ENCODE assay signal across 38 cellular contexts in genomic region chr19:15892012-15892411, GRCh38. TPM values are rescaled to one million over a fixed set of nuclear protein-coding genes. Genes with fewer than 3 reads are reported as not detected.
"Had no signal": no experiment of that assay in that cellular context is flagged by ENCODE, and none has a peak within 500 bp of the region (broad histone marks: within the 10 kb centered on the region; RNA-seq: fewer than 3 reads in every experiment).

No MANE protein-coding gene starts in this region.

- H3K27me3 Mint-ChIP-seq: activated CD4-positive, alpha-beta T cell treated with anti-CD3 and anti-CD28 coated beads, Interleukin-2, amount 10 ng/mL, durations not matched to agents 7 days and 5 days had no signal

- H3K4me1 Mint-ChIP-seq: activated B cell treated with CpG ODN at 0.5 μM for 24 hours; activated CD4-positive, alpha-beta T cell treated with anti-CD3 and anti-CD28 coated beads, Interleukin-2, amount 10 ng/mL, durations not matched to agents 7 days and 5 days; activated naive CD8-positive, alpha-beta T cell treated with anti-CD3 and anti-CD28 coated beads for 36 hours; activated T-helper 17 cell treated with anti-CD3 and anti-CD28 coated beads, Interleukin-2, amount 50 U/mL, for 72 hours had no signal

- ATAC-seq: activated CD8-positive, alpha-beta T cell treated with anti-CD3 and anti-CD28 coated beads for 36 hours; activated naive CD4-positive, alpha-beta T cell treated with anti-CD3 and anti-CD28 coated beads, Interleukin-2, amount 50 U/mL, for 72 hours; activated T-cell treated with anti-CD3 and anti-CD28 coated beads, Interleukin-2, amount 50 U/mL, for 4 hours; activated T-cell treated with anti-CD3 and anti-CD28 coated beads, Interleukin-2, amount 50 U/mL, for 72 hours; activated T-helper 17 cell treated with anti-CD3 and anti-CD28 coated beads, Interleukin-2, amount 50 U/mL, for 72 hours; body of pancreas had no signal

- H3K27me3 ChIP-seq: adrenal gland, body of pancreas, brain microvascular endothelial cell had no signal

- H3K36me3 ChIP-seq: adrenal gland, brain microvascular endothelial cell, breast epithelium had no signal

- H3K9me3 ChIP-seq: adrenal gland, body of pancreas, breast epithelium had no signal

- H3K4me3 Mint-ChIP-seq: activated B cell treated with CpG ODN at 0.5 μM for 24 hours; activated CD4-positive, alpha-beta memory T cell treated with anti-CD3 and anti-CD28 coated beads for 36 hours; activated CD4-positive, alpha-beta T cell treated with anti-CD3 and anti-CD28 coated beads, Interleukin-2, amount 10 ng/mL, durations not matched to agents 7 days and 5 days; activated CD8-positive, alpha-beta T cell treated with anti-CD3 and anti-CD28 coated beads for 36 hours; activated naive CD4-positive, alpha-beta T cell treated with anti-CD3 and anti-CD28 coated beads for 36 hours; activated naive CD8-positive, alpha-beta T cell treated with anti-CD3 and anti-CD28 coated beads for 36 hours; activated T-cell treated with anti-CD3 and anti-CD28 coated beads, Interleukin-2, amount 50 U/mL, for 4 hours; activated T-cell treated with anti-CD3 and anti-CD28 coated beads, Interleukin-2, amount 50 U/mL, for 72 hours; activated T-helper 1 cell treated with anti-CD3 and anti-CD28 coated beads, Interleukin-12 subunit alpha, Interleukin-12 subunit beta, Interleukin-2, Interleukin-4 antibody, amounts not matched to agents 30 ng/mL and 10 ng/mL and 1 ng/mL, durations not matched to agents 14 hours and 24 hours and 36 hours; activated T-helper 17 cell treated with anti-CD3 and anti-CD28 coated beads, Interleukin-2, amount 50 U/mL, for 72 hours; T-helper 1 cell treated with Interleukin-12 subunit alpha and Interleukin-12 subunit beta and Interleukin-4 antibody, amounts not matched to agents 30 μg/mL and 1 μg/mL, for 36 hours; T-helper 2 cell treated with Interferon-gamma antibody and Interleukin-4, amounts not matched to agents 5 μg/mL and 100 μg/mL, for 36 hours had no signal

- DNase-seq: activated B cell treated with CpG ODN at 0.5 μM for 24 hours; activated CD4-positive, alpha-beta memory T cell treated with anti-CD3 and anti-CD28 coated beads for 36 hours; activated CD4-positive, alpha-beta T cell treated with anti-CD3 and anti-CD28 coated beads for 4 hours; activated CD4-positive, alpha-beta T cell treated with anti-CD3 and anti-CD28 coated beads, Interleukin-2, amount 10 ng/mL, durations not matched to agents 7 days and 5 days; activated CD4-positive, CD25-positive, alpha-beta regulatory T cell treated with anti-CD3 and anti-CD28 coated beads, Interleukin-2, amount 50 U/mL, for 72 hours; activated CD8-positive, alpha-beta memory T cell treated with anti-CD3 and anti-CD28 coated beads, Interleukin-2, amount 50 U/mL, for 4 hours; activated CD8-positive, alpha-beta T cell treated with anti-CD3 and anti-CD28 coated beads for 36 hours; activated effector memory CD4-positive, alpha-beta T cell treated with anti-CD3 and anti-CD28 coated beads, Interleukin-2, amount 50 U/mL, for 16 hours; activated gamma-delta T cell treated with Interleukin-2 at 50 U/mL for 16 hours; activated naive CD4-positive, alpha-beta T cell; activated naive CD4-positive, alpha-beta T cell treated with anti-CD3 and anti-CD28 coated beads for 36 hours; activated naive CD4-positive, alpha-beta T cell treated with anti-CD3 and anti-CD28 coated beads, Interleukin-2, amount 50 U/mL, for 16 hours; activated naive CD8-positive, alpha-beta T cell treated with anti-CD3 and anti-CD28 coated beads for 36 hours; activated T-cell treated with anti-CD3 and anti-CD28 coated beads for 4 hours; activated T-cell treated with anti-CD3 and anti-CD28 coated beads, Interleukin-2, amount 50 U/mL, for 1 hour; activated T-cell treated with anti-CD3 and anti-CD28 coated beads, Interleukin-2, amount 50 U/mL, for 4 hours; activated T-cell treated with anti-CD3 and anti-CD28 coated beads, Interleukin-2, amount 50 U/mL, for 72 hours; adrenal gland; amniotic stem cell; aorta; body of pancreas; brain microvascular endothelial cell; central memory CD4-positive, alpha-beta T cell; T-helper 1 cell; T-helper 2 cell; T-helper 9 cell had no signal

- FAIRE-seq: astrocyte, TTC549 had no signal

- H3K36me3 Mint-ChIP-seq: activated CD4-positive, alpha-beta memory T cell treated with anti-CD3 and anti-CD28 coated beads for 36 hours; activated naive CD4-positive, alpha-beta T cell treated with anti-CD3 and anti-CD28 coated beads, Interleukin-2, amount 50 U/mL, for 72 hours; activated naive CD8-positive, alpha-beta T cell treated with anti-CD3 and anti-CD28 coated beads for 36 hours had no signal

- H3K27ac Mint-ChIP-seq: activated B cell treated with CpG ODN at 0.5 μM for 24 hours; activated CD4-positive, alpha-beta memory T cell treated with anti-CD3 and anti-CD28 coated beads for 36 hours; activated CD4-positive, alpha-beta T cell treated with anti-CD3 and anti-CD28 coated beads, Interleukin-2, amount 10 ng/mL, durations not matched to agents 7 days and 5 days; activated CD8-positive, alpha-beta T cell treated with anti-CD3 and anti-CD28 coated beads for 36 hours; activated naive CD4-positive, alpha-beta T cell treated with anti-CD3 and anti-CD28 coated beads for 36 hours; activated naive CD4-positive, alpha-beta T cell treated with anti-CD3 and anti-CD28 coated beads, Interleukin-2, amount 50 U/mL, for 72 hours; activated naive CD8-positive, alpha-beta T cell treated with anti-CD3 and anti-CD28 coated beads for 36 hours; activated T-cell treated with anti-CD3 and anti-CD28 coated beads, Interleukin-2, amount 50 U/mL, for 72 hours; activated T-helper 1 cell treated with anti-CD3 and anti-CD28 coated beads, Interleukin-12 subunit alpha, Interleukin-12 subunit beta, Interleukin-2, Interleukin-4 antibody, amounts not matched to agents 30 ng/mL and 10 ng/mL and 1 ng/mL, durations not matched to agents 14 hours and 24 hours and 36 hours; activated T-helper 17 cell treated with anti-CD3 and anti-CD28 coated beads, Interleukin-2, amount 50 U/mL, for 72 hours; T-helper 1 cell treated with Interleukin-12 subunit alpha and Interleukin-12 subunit beta and Interleukin-4 antibody, amounts not matched to agents 30 μg/mL and 1 μg/mL, for 36 hours; T-helper 2 cell treated with Interferon-gamma antibody and Interleukin-4, amounts not matched to agents 5 μg/mL and 100 μg/mL, for 36 hours had no signal

- H3K9me3 Mint-ChIP-seq: activated B cell treated with CpG ODN at 0.5 μM for 24 hours; activated CD4-positive, alpha-beta memory T cell treated with anti-CD3 and anti-CD28 coated beads for 36 hours; activated CD4-positive, alpha-beta T cell treated with anti-CD3 and anti-CD28 coated beads, Interleukin-2, amount 10 ng/mL, durations not matched to agents 7 days and 5 days; activated CD8-positive, alpha-beta T cell treated with anti-CD3 and anti-CD28 coated beads for 36 hours; activated naive CD4-positive, alpha-beta T cell treated with anti-CD3 and anti-CD28 coated beads for 36 hours; activated naive CD4-positive, alpha-beta T cell treated with anti-CD3 and anti-CD28 coated beads, Interleukin-2, amount 50 U/mL, for 72 hours; activated naive CD8-positive, alpha-beta T cell treated with anti-CD3 and anti-CD28 coated beads for 36 hours; activated T-cell treated with anti-CD3 and anti-CD28 coated beads, Interleukin-2, amount 50 U/mL, for 4 hours; activated T-cell treated with anti-CD3 and anti-CD28 coated beads, Interleukin-2, amount 50 U/mL, for 72 hours; activated T-helper 1 cell treated with anti-CD3 and anti-CD28 coated beads, Interleukin-12 subunit alpha, Interleukin-12 subunit beta, Interleukin-2, Interleukin-4 antibody, amounts not matched to agents 30 ng/mL and 10 ng/mL and 1 ng/mL, durations not matched to agents 14 hours and 24 hours and 36 hours; activated T-helper 17 cell treated with anti-CD3 and anti-CD28 coated beads, Interleukin-2, amount 50 U/mL, for 72 hours; T-helper 1 cell treated with Interleukin-12 subunit alpha and Interleukin-12 subunit beta and Interleukin-4 antibody, amounts not matched to agents 30 μg/mL and 1 μg/mL, for 36 hours; T-helper 2 cell treated with Interferon-gamma antibody and Interleukin-4, amounts not matched to agents 5 μg/mL and 100 μg/mL, for 36 hours had no signal

- H3K4me1 ChIP-seq: adrenal gland, body of pancreas, breast epithelium had no signal

- H3K27ac ChIP-seq: adrenal gland, body of pancreas, brain microvascular endothelial cell, breast epithelium, VCaP had no signal

- H3K4me3 ChIP-seq: adrenal gland, body of pancreas, breast epithelium had no signal

RNA-seq across cellular contexts. Expression of gene CYP4F2, which starts 5.9 kb away (rescaled TPM):
- total RNA-seq: activated B cell treated with CpG ODN at 0.5 μM for 24 hours; activated CD4-positive, alpha-beta memory T cell treated with anti-CD3 and anti-CD28 coated beads for 36 hours; activated CD4-positive, alpha-beta T cell treated with anti-CD3 and anti-CD28 coated beads, Interleukin-2, amount 10 ng/mL, durations not matched to agents 7 days and 5 days; activated T-cell treated with anti-CD3 and anti-CD28 coated beads, Interleukin-2, amount 50 U/mL, for 4 hours; activated T-helper 1 cell treated with anti-CD3 and anti-CD28 coated beads, Interleukin-12 subunit alpha, Interleukin-12 subunit beta, Interleukin-2, Interleukin-4 antibody, amounts not matched to agents 30 ng/mL and 10 ng/mL and 1 ng/mL, durations not matched to agents 14 hours and 24 hours and 36 hours; activated T-helper 17 cell treated with anti-CD3 and anti-CD28 coated beads, Interleukin-2, amount 50 U/mL, for 72 hours; adrenal gland; aorta; astrocyte; body of pancreas; cardiac septum; cerebellum had no signal
- polyA plus RNA-seq: adrenal gland had no signal

RNA-seq across cellular contexts. Expression of gene CYP4F11, which starts 42.3 kb away (rescaled TPM):
- total RNA-seq: activated B cell treated with CpG ODN at 0.5 μM for 24 hours; activated CD4-positive, alpha-beta memory T cell treated with anti-CD3 and anti-CD28 coated beads for 36 hours; activated CD4-positive, alpha-beta T cell treated with anti-CD3 and anti-CD28 coated beads, Interleukin-2, amount 10 ng/mL, durations not matched to agents 7 days and 5 days; activated CD8-positive, alpha-beta memory T cell treated with anti-CD3 and anti-CD28 coated beads for 36 hours; activated CD8-positive, alpha-beta T cell treated with anti-CD3 and anti-CD28 coated beads for 36 hours; activated naive CD4-positive, alpha-beta T cell treated with anti-CD3 and anti-CD28 coated beads for 36 hours; activated naive CD4-positive, alpha-beta T cell treated with anti-CD3 and anti-CD28 coated beads, Interleukin-2, amount 50 U/mL, for 72 hours; activated naive CD8-positive, alpha-beta T cell treated with anti-CD3 and anti-CD28 coated beads for 36 hours; activated T-cell treated with anti-CD3 and anti-CD28 coated beads, Interleukin-2, amount 50 U/mL, for 72 hours; activated T-helper 1 cell treated with anti-CD3 and anti-CD28 coated beads, Interleukin-12 subunit alpha, Interleukin-12 subunit beta, Interleukin-2, Interleukin-4 antibody, amounts not matched to agents 30 ng/mL and 10 ng/mL and 1 ng/mL, durations not matched to agents 14 hours and 24 hours and 36 hours; activated T-helper 17 cell treated with anti-CD3 and anti-CD28 coated beads, Interleukin-2, amount 50 U/mL, for 72 hours; astrocyte; cerebellum had no signal

RNA-seq across cellular contexts. Expression of gene OR10H4, which starts 56.8 kb away (rescaled TPM):
- total RNA-seq: activated B cell treated with CpG ODN at 0.5 μM for 24 hours; activated CD4-positive, alpha-beta memory T cell treated with anti-CD3 and anti-CD28 coated beads for 36 hours; activated CD4-positive, alpha-beta T cell treated with anti-CD3 and anti-CD28 coated beads, Interleukin-2, amount 10 ng/mL, durations not matched to agents 7 days and 5 days; activated CD8-positive, alpha-beta memory T cell treated with anti-CD3 and anti-CD28 coated beads for 36 hours; activated CD8-positive, alpha-beta T cell treated with anti-CD3 and anti-CD28 coated beads for 36 hours; activated naive CD4-positive, alpha-beta T cell treated with anti-CD3 and anti-CD28 coated beads for 36 hours; activated naive CD4-positive, alpha-beta T cell treated with anti-CD3 and anti-CD28 coated beads, Interleukin-2, amount 50 U/mL, for 72 hours; activated naive CD8-positive, alpha-beta T cell treated with anti-CD3 and anti-CD28 coated beads for 36 hours; activated T-cell treated with anti-CD3 and anti-CD28 coated beads, Interleukin-2, amount 50 U/mL, for 4 hours; activated T-cell treated with anti-CD3 and anti-CD28 coated beads, Interleukin-2, amount 50 U/mL, for 72 hours; activated T-helper 1 cell treated with anti-CD3 and anti-CD28 coated beads, Interleukin-12 subunit alpha, Interleukin-12 subunit beta, Interleukin-2, Interleukin-4 antibody, amounts not matched to agents 30 ng/mL and 10 ng/mL and 1 ng/mL, durations not matched to agents 14 hours and 24 hours and 36 hours; activated T-helper 17 cell treated with anti-CD3 and anti-CD28 coated beads, Interleukin-2, amount 50 U/mL, for 72 hours; adrenal gland; aorta; astrocyte; body of pancreas; breast epithelium; cardiac septum; cerebellum had no signal
- polyA plus RNA-seq: adrenal gland, aorta had no signal
